In genomic region chr5:72363146-72363802, GRCh38 we compare ENCODE assay signal across 1 cellular context.
A peak's percentile ranks its signal among the peaks of the same experiment; 100 is the strongest.
TF ChIP-seq lines count a peak whose summit lies in the region.

No MANE protein-coding gene starts in this region.

TF ChIP-seq in Ishikawa, 13 proteins besides CTCF, POLR2A, EP300 and RAD21 (continued from another document):
- TF ChIP-seq REST (IDR thresholded peaks at IDR 0.05; ENCODE audit: low read depth) (no peak), FOXM1 (IDR thresholded peaks at IDR 0.05; ENCODE audit: borderline replicate concordance, low read depth) (no peak), ZBTB7A (IDR thresholded peaks at IDR 0.05; ENCODE audit: low read depth) (no peak), MAX (IDR thresholded peaks at IDR 0.05) (no peak), NFIC (IDR thresholded peaks at IDR 0.05) (no peak), TEAD4 (IDR thresholded peaks at IDR 0.05) (peak; percentile 85)
